ENCODE assay signal across 23 cellular contexts in genomic region chr6:38021571-38021970, GRCh38.
"Had no signal": no experiment of that assay in that cellular context is flagged by ENCODE, and none has a peak within 500 bp of the region (broad histone marks: within the 10 kb centered on the region; RNA-seq: fewer than 3 reads in every experiment).

No MANE protein-coding gene starts in this region.

- H3K27ac Mint-ChIP-seq: activated CD4-positive, alpha-beta memory T cell treated with anti-CD3 and anti-CD28 coated beads for 36 hours; activated naive CD8-positive, alpha-beta T cell; activated T-cell treated with anti-CD3 and anti-CD28 coated beads, Interleukin-2, amount 50 U/mL, for 72 hours had no signal

- H3K9me3 Mint-ChIP-seq: immature natural killer cell had no signal

- H3K27me3 Mint-ChIP-seq: activated CD4-positive, alpha-beta memory T cell treated with anti-CD3 and anti-CD28 coated beads for 36 hours; activated naive CD8-positive, alpha-beta T cell; naive thymus-derived CD8-positive, alpha-beta T cell had no signal

- H3K4me1 ChIP-seq: prostate gland had no signal

- H3K27me3 ChIP-seq: adrenal gland, ascending aorta, brain microvascular endothelial cell, esophagus muscularis mucosa, hepatocyte, testis, vagina had no signal

- H3K4me3 Mint-ChIP-seq: activated CD4-positive, alpha-beta memory T cell treated with anti-CD3 and anti-CD28 coated beads for 36 hours; activated naive CD8-positive, alpha-beta T cell; activated T-cell treated with anti-CD3 and anti-CD28 coated beads, Interleukin-2, amount 50 U/mL, for 72 hours; immature natural killer cell; naive thymus-derived CD8-positive, alpha-beta T cell had no signal

- DNase-seq: activated CD4-positive, alpha-beta memory T cell treated with anti-CD3 and anti-CD28 coated beads for 36 hours; activated CD4-positive, alpha-beta T cell treated with anti-CD3 and anti-CD28 coated beads for 48 hours; activated effector memory CD4-positive, alpha-beta T cell treated with anti-CD3 and anti-CD28 coated beads, Interleukin-2, amount 50 U/mL, for 16 hours; activated T-cell treated with anti-CD3 and anti-CD28 coated beads, Interleukin-2, amount 50 U/mL, for 72 hours; adrenal gland; brain microvascular endothelial cell; effector memory CD4-positive, alpha-beta T cell; glutamatergic neuron; immature natural killer cell; naive thymus-derived CD8-positive, alpha-beta T cell; stimulated activated CD4-positive, alpha-beta T cell treated with anti-CD3 and anti-CD28 coated beads, Interleukin-2, amount 100 ng/mL, for 48 hours; stimulated activated CD8-positive, alpha-beta memory T cell treated with anti-CD3 and anti-CD28 coated beads, Interleukin-4, amount 100 ng/mL, for 48 hours; stimulated activated naive CD4-positive, alpha-beta T cell; T-helper 9 cell; testis; trophoblast cell had no signal

- H3K9me3 ChIP-seq: adrenal gland, esophagus muscularis mucosa, prostate gland, testis, vagina had no signal

- H3K27ac ChIP-seq: adrenal gland, ascending aorta, brain microvascular endothelial cell, esophagus muscularis mucosa, hepatocyte, prostate gland, testis, vagina had no signal

- H3K4me2 ChIP-seq: hepatocyte had no signal

- H3K4me3 ChIP-seq: adrenal gland, ascending aorta, esophagus muscularis mucosa, hepatocyte, lung, prostate gland, testis, vagina had no signal

- H3K36me3 ChIP-seq: adrenal gland, ascending aorta, brain microvascular endothelial cell, esophagus muscularis mucosa, prostate gland, vagina had no signal

- H3K36me3 Mint-ChIP-seq: activated naive CD8-positive, alpha-beta T cell; immature natural killer cell had no signal

- H2AFZ ChIP-seq: hepatocyte had no signal
